In genomic region chr5:175752826-175753535, GRCh38 we compare ENCODE assay signal across 24 cellular contexts.
DNase-seq lines count a peak whose midpoint lies in the region; ATAC-seq and FAIRE-seq lines count a peak whose summit lies in the region.
"Had no signal": no experiment of that assay in that cellular context is flagged by ENCODE, and none has a peak within 500 bp of the region (broad histone marks: within the 10 kb centered on the region; RNA-seq: fewer than 3 reads in every experiment).

No MANE protein-coding gene starts in this region.

- no peak overlapping the region for H3K27ac Mint-ChIP-seq in activated CD8-positive, alpha-beta memory T cell treated with anti-CD3 and anti-CD28 coated beads, Interleukin-2, amount 10 ng/mL, durations not matched to agents 7 days and 5 days
- H3K27ac Mint-ChIP-seq in T-cell = no peak overlapping the region
- H3K27ac Mint-ChIP-seq: activated naive CD4-positive, alpha-beta T cell treated with anti-CD3 and anti-CD28 coated beads, Interleukin-2, amount 50 U/mL, for 72 hours; activated T-helper 1 cell treated with anti-CD3 and anti-CD28 coated beads, Interleukin-12 subunit alpha, Interleukin-12 subunit beta, Interleukin-2, Interleukin-4 antibody, amounts not matched to agents 30 ng/mL and 10 ng/mL and 1 ng/mL, durations not matched to agents 14 hours and 24 hours and 36 hours; progenitor cell of endocrine pancreas; T-helper 17 cell had no signal

- peaks cover 46% of the 10 kb centered on the region for H3K27me3 Mint-ChIP-seq in activated CD8-positive, alpha-beta memory T cell treated with anti-CD3 and anti-CD28 coated beads, Interleukin-2, amount 10 ng/mL, durations not matched to agents 7 days and 5 days
- peaks cover 46 to 72% of the 10 kb centered on the region in 2 donors for H3K27me3 Mint-ChIP-seq in T-cell

- no peaks in the 10 kb centered on the region for H3K27me3 ChIP-seq in Karpas-422 (ENCODE audit: low read length)
- H3K27me3 ChIP-seq: tibial nerve had no signal

- no peak overlapping the region for H3K27ac ChIP-seq in Karpas-422 (ENCODE audit: low read length)
- H3K27ac ChIP-seq: stomach, tibial nerve had no signal

- POLR2A ChIA-PET in T-cell (lab: Charles Lee) = no interaction called here

- no peak for ATAC-seq in activated CD8-positive, alpha-beta memory T cell treated with anti-CD3 and anti-CD28 coated beads, Interleukin-2, amount 10 ng/mL, durations not matched to agents 7 days and 5 days
- ATAC-seq in T-cell (replicated peaks in 1 of 4) (no peak), HG02642 (IDR thresholded peaks at IDR 0.05; ENCODE audit: poor library complexity, unreplicated experiment) (no peak)
- ATAC-seq: activated naive CD4-positive, alpha-beta T cell treated with anti-CD3 and anti-CD28 coated beads, Interleukin-2, amount 50 U/mL, for 72 hours; T-helper 17 cell had no signal

- no peak overlapping the region for H2AFZ ChIP-seq in Karpas-422 (ENCODE audit: low read length)

- no peaks in the 10 kb centered on the region for H3K79me2 ChIP-seq in Karpas-422 (ENCODE audit: low read length)

- H3K9me3 Mint-ChIP-seq in activated CD8-positive, alpha-beta memory T cell treated with anti-CD3 and anti-CD28 coated beads, Interleukin-2, amount 10 ng/mL, durations not matched to agents 7 days and 5 days (ENCODE audit: low read depth) = no peaks in the 10 kb centered on the region
- no peaks in the 10 kb centered on the region for H3K9me3 Mint-ChIP-seq in T-cell
- H3K9me3 Mint-ChIP-seq: activated naive CD4-positive, alpha-beta T cell treated with anti-CD3 and anti-CD28 coated beads, Interleukin-2, amount 50 U/mL, for 72 hours had no signal

- no peaks in the 10 kb centered on the region for H3K4me1 Mint-ChIP-seq in activated CD8-positive, alpha-beta memory T cell treated with anti-CD3 and anti-CD28 coated beads, Interleukin-2, amount 10 ng/mL, durations not matched to agents 7 days and 5 days
- H3K4me1 Mint-ChIP-seq in T-cell = no peaks in the 10 kb centered on the region

- H3K36me3 Mint-ChIP-seq in activated CD8-positive, alpha-beta memory T cell treated with anti-CD3 and anti-CD28 coated beads, Interleukin-2, amount 10 ng/mL, durations not matched to agents 7 days and 5 days = no peaks in the 10 kb centered on the region
- H3K36me3 Mint-ChIP-seq in T-cell = no peaks in the 10 kb centered on the region

- H3K36me3 ChIP-seq in Karpas-422 (ENCODE audit: insufficient read depth, low read length) = no peaks in the 10 kb centered on the region
- H3K36me3 ChIP-seq: stomach, tibial nerve had no signal

- H3K4me3 ChIP-seq in Karpas-422 (ENCODE audit: low read length) = no peak overlapping the region
- H3K4me3 ChIP-seq: dorsolateral prefrontal cortex, stomach, tibial nerve had no signal

- CTCF ChIA-PET in activated CD8-positive, alpha-beta memory T cell treated with anti-CD3 and anti-CD28 coated beads, Interleukin-2, amount 10 ng/mL, durations not matched to agents 7 days and 5 days (lab: Charles Lee) = interaction anchor here (1.0 kb wide), 1 partner anchor 23 kb away, joined by 3 read pairs; no protein-coding TSS in a partner anchor
- CTCF ChIA-PET in T-cell (lab: Charles Lee) = no interaction called here

- DNase-seq in activated CD8-positive, alpha-beta memory T cell treated with anti-CD3 and anti-CD28 coated beads, Interleukin-2, amount 10 ng/mL, durations not matched to agents 7 days and 5 days = peak; percentile 7
- DNase-seq in activated CD8-positive, alpha-beta memory T cell treated with anti-CD3 and anti-CD28 coated beads, Interleukin-2, amount 50 U/mL, for 48 hours = no peak
- DNase-seq in NCI-H2171 (lab: John Stamatoyannopoulos, UW) (peak; percentile 48), ecto neural progenitor cell (ENCODE audit: low spot score) (peak; percentile 36), urothelium cell line (ENCODE audit: low spot score) (peak; percentile 8), T-cell (no peak), Karpas-422 (no peak)
- DNase-seq: activated CD4-positive, alpha-beta T cell treated with anti-CD3 and anti-CD28 coated beads for 48 hours; aorta; central memory CD4-positive, alpha-beta T cell; COR-L47; NCI-H2107; NCI-H526; RPMI8226; stimulated activated CD4-positive, alpha-beta T cell treated with anti-CD3 and anti-CD28 coated beads, Interleukin-15, amount 100 ng/mL, for 24 hours; stomach; T-helper 17 cell had no signal

- H3K9me2 ChIP-seq in Karpas-422 (replicated peaks; ENCODE audit: insufficient read depth, low read length) = no peaks in the 10 kb centered on the region

- H3K9me3 ChIP-seq in Karpas-422 (ENCODE audit: low read length) = no peaks in the 10 kb centered on the region
- H3K9me3 ChIP-seq: stomach, tibial nerve had no signal

- H3K4me3 Mint-ChIP-seq in activated CD8-positive, alpha-beta memory T cell treated with anti-CD3 and anti-CD28 coated beads, Interleukin-2, amount 10 ng/mL, durations not matched to agents 7 days and 5 days = no peak overlapping the region
- H3K4me3 Mint-ChIP-seq in T-cell = no peak overlapping the region
- H3K4me3 Mint-ChIP-seq: activated T-helper 1 cell treated with anti-CD3 and anti-CD28 coated beads, Interleukin-12 subunit alpha, Interleukin-12 subunit beta, Interleukin-2, Interleukin-4 antibody, amounts not matched to agents 30 ng/mL and 10 ng/mL and 1 ng/mL, durations not matched to agents 14 hours and 24 hours and 36 hours; T-helper 17 cell had no signal

- H3K4me1 ChIP-seq in Karpas-422 (ENCODE audit: low read length) = no peaks in the 10 kb centered on the region
- H3K4me1 ChIP-seq: stomach, tibial nerve had no signal

- no peaks in the 10 kb centered on the region for H4K20me1 ChIP-seq in Karpas-422 (ENCODE audit: insufficient read depth, low read depth, low read length)

- no peak overlapping the region for H3K9ac ChIP-seq in Karpas-422 (ENCODE audit: low read length)

- no peak overlapping the region for H3K4me2 ChIP-seq in Karpas-422 (ENCODE audit: low read depth, low read length, poor library complexity, severe bottlenecking)

- no peak for FAIRE-seq in urothelium cell line (lab: Jason Lieb, UNC)
- FAIRE-seq: endothelial cell of umbilical vein had no signal

Comparison
In these comparisons a context has a peak if more than half of its experiments do, and no peak if none do; other contexts are left out.
1. DNase-seq: peak in activated CD8-positive, alpha-beta memory T cell treated with anti-CD3 and anti-CD28 coated beads, Interleukin-2, amount 10 ng/mL, durations not matched to agents 7 days and 5 days (single experiment), NCI-H2171 (single experiment), ecto neural progenitor cell (single experiment) and urothelium cell line (single experiment); none in activated CD8-positive, alpha-beta memory T cell treated with anti-CD3 and anti-CD28 coated beads, Interleukin-2, amount 50 U/mL, for 48 hours (single experiment), T-cell (0 of 34) and Karpas-422 (single experiment).